1 cellular context compared by ENCODE assay signal in genomic region chr5:76701298-76701697, GRCh38.
TF ChIP-seq lines count a peak whose summit lies in the region.

No MANE protein-coding gene starts in this region.

TF ChIP-seq in A549, 52 proteins besides CTCF, POLR2A, EP300 and RAD21 (continued from another document):
- TF ChIP-seq, protein P1, sequence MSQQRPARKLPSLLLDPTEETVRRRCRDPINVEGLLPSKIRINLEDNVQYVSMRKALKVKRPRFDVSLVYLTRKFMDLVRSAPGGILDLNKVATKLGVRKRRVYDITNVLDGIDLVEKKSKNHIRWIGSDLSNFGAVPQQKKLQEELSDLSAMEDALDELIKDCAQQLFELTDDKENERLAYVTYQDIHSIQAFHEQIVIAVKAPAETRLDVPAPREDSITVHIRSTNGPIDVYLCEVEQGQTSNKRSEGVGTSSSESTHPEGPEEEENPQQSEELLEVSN (IDR thresholded peaks at IDR 0.05; ENCODE audit: borderline replicate concordance, low read depth) = no peak
- TF ChIP-seq NPAS2 (CRISPR knock-in tag; IDR thresholded peaks at IDR 0.05; ENCODE audit: borderline replicate concordance) = no peak
- TF ChIP-seq POLR2AphosphoS2 (conservative IDR thresholded peaks at IDR 0.05; ENCODE audit: low read length) = no peak
- no peak for TF ChIP-seq EHMT2 (IDR thresholded peaks at IDR 0.05; ENCODE audit: low read depth)
- TF ChIP-seq PHF8 (IDR thresholded peaks at IDR 0.05; ENCODE audit: borderline replicate concordance, low read depth) = no peak
- TF ChIP-seq JUNB (IDR thresholded peaks at IDR 0.05) = peak; percentile 89
- TF ChIP-seq CHD2 (IDR thresholded peaks at IDR 0.05; ENCODE audit: low read length, partially characterized antibody) = no peak
- no peak for TF ChIP-seq FOSB (CRISPR knock-in tag; IDR thresholded peaks at IDR 0.05)
- no peak for TF ChIP-seq ZFP36 (IDR thresholded peaks at IDR 0.05; ENCODE audit: borderline replicate concordance, partially characterized antibody)
- peak; percentile 83 for TF ChIP-seq FOSL2 (IDR thresholded peaks at IDR 0.05)
- TF ChIP-seq FOSL2 (CRISPR knock-in tag; IDR thresholded peaks at IDR 0.05) = peak; percentile 70
- no peak for TF ChIP-seq CBX8 (IDR thresholded peaks at IDR 0.05)
- TF ChIP-seq SREBF2 (IDR thresholded peaks at IDR 0.05) = no peak
- TF ChIP-seq RFX5 (IDR thresholded peaks at IDR 0.05) = no peak
- TF ChIP-seq RNF2 (IDR thresholded peaks at IDR 0.05; ENCODE audit: borderline replicate concordance, low read depth) = no peak
- TF ChIP-seq HEYL (CRISPR knock-in tag; IDR thresholded peaks at IDR 0.05) = no peak
- no peak for TF ChIP-seq PBX3 (IDR thresholded peaks at IDR 0.05)
- TF ChIP-seq HDAC2 (IDR thresholded peaks at IDR 0.05) = no peak
- no peak for TF ChIP-seq ELK1 (IDR thresholded peaks at IDR 0.05; ENCODE audit: low read depth, low read length)
- TF ChIP-seq KDM1A (IDR thresholded peaks at IDR 0.05; ENCODE audit: low read depth) = no peak
- TF ChIP-seq BCL3 (IDR thresholded peaks at IDR 0.05) = peak; percentile 82; the same call in 2 of the 3 replicates
- no peak for TF ChIP-seq HOXA7 (CRISPR knock-in tag; IDR thresholded peaks at IDR 0.05)
- no peak for TF ChIP-seq ZC3H11A (IDR thresholded peaks at IDR 0.05)
- no peak for TF ChIP-seq CBX2 (IDR thresholded peaks at IDR 0.05; ENCODE audit: borderline replicate concordance, low read depth)
- no peak for TF ChIP-seq RARB (CRISPR knock-in tag; IDR thresholded peaks at IDR 0.05)
- TF ChIP-seq ZSCAN20 (CRISPR knock-in tag; IDR thresholded peaks at IDR 0.05) = no peak
- peak; percentile 82; the same call in 1 of the 2 replicates for TF ChIP-seq HOXB5 (CRISPR knock-in tag; IDR thresholded peaks at IDR 0.05)
- no peak for TF ChIP-seq ZNF302 (CRISPR knock-in tag; IDR thresholded peaks at IDR 0.05)
- no peak for TF ChIP-seq MAFK (IDR thresholded peaks at IDR 0.05; ENCODE audit: partially characterized antibody)
- TF ChIP-seq, protein P2, sequence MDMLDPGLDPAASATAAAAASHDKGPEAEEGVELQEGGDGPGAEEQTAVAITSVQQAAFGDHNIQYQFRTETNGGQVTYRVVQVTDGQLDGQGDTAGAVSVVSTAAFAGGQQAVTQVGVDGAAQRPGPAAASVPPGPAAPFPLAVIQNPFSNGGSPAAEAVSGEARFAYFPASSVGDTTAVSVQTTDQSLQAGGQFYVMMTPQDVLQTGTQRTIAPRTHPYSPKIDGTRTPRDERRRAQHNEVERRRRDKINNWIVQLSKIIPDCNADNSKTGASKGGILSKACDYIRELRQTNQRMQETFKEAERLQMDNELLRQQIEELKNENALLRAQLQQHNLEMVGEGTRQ (IDR thresholded peaks at IDR 0.05) = no peak
- TF ChIP-seq CEBPB (IDR thresholded peaks at IDR 0.05) = peak; percentile 96 to 97
- TF ChIP-seq FOXS1 (CRISPR knock-in tag; IDR thresholded peaks at IDR 0.05) = no peak
- no peak for TF ChIP-seq KDM5A (IDR thresholded peaks at IDR 0.05)
- TF ChIP-seq BHLHE40 (IDR thresholded peaks at IDR 0.05; ENCODE audit: low read depth, low read length) = no peak
- TF ChIP-seq RCOR1 (IDR thresholded peaks at IDR 0.05; ENCODE audit: low read depth, low read length) = no peak
- TF ChIP-seq NR3C1 (IDR thresholded peaks at IDR 0.05) = no peak
- TF ChIP-seq, protein P3, sequence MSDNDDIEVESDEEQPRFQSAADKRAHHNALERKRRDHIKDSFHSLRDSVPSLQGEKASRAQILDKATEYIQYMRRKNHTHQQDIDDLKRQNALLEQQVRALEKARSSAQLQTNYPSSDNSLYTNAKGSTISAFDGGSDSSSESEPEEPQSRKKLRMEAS (IDR thresholded peaks at IDR 0.05) = 0 out of 2 replicates have a peak, but pooled peaks have one; percentile 35
- no peak for TF ChIP-seq REST (IDR thresholded peaks at IDR 0.05)
- TF ChIP-seq SMC3 (IDR thresholded peaks at IDR 0.05) = peak; percentile 14; the same call in 1 of the 3 replicates
